ENCODE assay signal across 1 cellular context in genomic region chr17:72121164-72122001, GRCh38.
A peak's percentile ranks its signal among the peaks of the same experiment; 100 is the strongest.
TF ChIP-seq lines count a peak whose summit lies in the region.

No MANE protein-coding gene starts in this region.

TF ChIP-seq in HepG2, 621 proteins besides CTCF, POLR2A, EP300 and RAD21 (continued from another document and continues in another):
- TF ChIP-seq, protein P1, sequence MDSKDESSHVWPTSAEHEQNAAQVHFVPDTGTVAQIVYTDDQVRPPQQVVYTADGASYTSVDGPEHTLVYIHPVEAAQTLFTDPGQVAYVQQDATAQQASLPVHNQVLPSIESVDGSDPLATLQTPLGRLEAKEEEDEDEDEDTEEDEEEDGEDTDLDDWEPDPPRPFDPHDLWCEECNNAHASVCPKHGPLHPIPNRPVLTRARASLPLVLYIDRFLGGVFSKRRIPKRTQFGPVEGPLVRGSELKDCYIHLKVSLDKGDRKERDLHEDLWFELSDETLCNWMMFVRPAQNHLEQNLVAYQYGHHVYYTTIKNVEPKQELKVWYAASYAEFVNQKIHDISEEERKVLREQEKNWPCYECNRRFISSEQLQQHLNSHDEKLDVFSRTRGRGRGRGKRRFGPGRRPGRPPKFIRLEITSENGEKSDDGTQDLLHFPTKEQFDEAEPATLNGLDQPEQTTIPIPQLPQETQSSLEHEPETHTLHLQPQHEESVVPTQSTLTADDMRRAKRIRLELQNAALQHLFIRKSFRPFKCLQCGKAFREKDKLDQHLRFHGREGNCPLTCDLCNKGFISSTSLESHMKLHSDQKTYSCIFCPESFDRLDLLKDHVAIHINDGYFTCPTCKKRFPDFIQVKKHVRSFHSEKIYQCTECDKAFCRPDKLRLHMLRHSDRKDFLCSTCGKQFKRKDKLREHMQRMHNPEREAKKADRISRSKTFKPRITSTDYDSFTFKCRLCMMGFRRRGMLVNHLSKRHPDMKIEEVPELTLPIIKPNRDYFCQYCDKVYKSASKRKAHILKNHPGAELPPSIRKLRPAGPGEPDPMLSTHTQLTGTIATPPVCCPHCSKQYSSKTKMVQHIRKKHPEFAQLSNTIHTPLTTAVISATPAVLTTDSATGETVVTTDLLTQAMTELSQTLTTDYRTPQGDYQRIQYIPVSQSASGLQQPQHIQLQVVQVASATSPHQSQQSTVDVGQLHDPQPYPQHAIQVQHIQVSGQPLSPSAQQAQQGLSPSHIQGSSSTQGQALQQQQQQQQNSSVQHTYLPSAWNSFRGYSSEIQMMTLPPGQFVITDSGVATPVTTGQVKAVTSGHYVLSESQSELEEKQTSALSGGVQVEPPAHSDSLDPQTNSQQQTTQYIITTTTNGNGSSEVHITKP (CRISPR knock-in tag; IDR thresholded peaks at IDR 0.05; ENCODE audit: low read depth): no peak
- TF ChIP-seq ZNF7 (CRISPR knock-in tag; IDR thresholded peaks at IDR 0.05) (no peak), ZNF441 (CRISPR knock-in tag; IDR thresholded peaks at IDR 0.05; ENCODE audit: borderline replicate concordance) (no peak; the same call in 1 of the 2 replicates), JDP2 (CRISPR knock-in tag; IDR thresholded peaks at IDR 0.05; ENCODE audit: borderline replicate concordance) (no peak), ZFP41 (CRISPR knock-in tag; IDR thresholded peaks at IDR 0.05; ENCODE audit: borderline replicate concordance) (no peak), THYN1 (CRISPR knock-in tag; IDR thresholded peaks at IDR 0.05; ENCODE audit: borderline replicate concordance, low read depth) (no peak), MBD4 (IDR thresholded peaks at IDR 0.05; ENCODE audit: borderline replicate concordance, low read length) (no peak), DR1 (CRISPR knock-in tag; IDR thresholded peaks at IDR 0.05) (peak; percentile 11; the same call in 1 of the 2 replicates), SRSF4 (IDR thresholded peaks at IDR 0.05; ENCODE audit: low read depth, low read length, poor library complexity, severe bottlenecking) (peak; percentile 33), PBX3 (CRISPR knock-in tag; IDR thresholded peaks at IDR 0.05; ENCODE audit: borderline replicate concordance) (no peak), REST (IDR thresholded peaks at IDR 0.05; ENCODE audit: borderline replicate concordance in 1 of 2, low read depth in 1 of 2, low read length in 2 of 2) (no peak; a peak in 1 of 4 replicates), SP5 (CRISPR knock-in tag; IDR thresholded peaks at IDR 0.05; ENCODE audit: borderline replicate concordance, low read depth) (no peak), ZNF503 (CRISPR knock-in tag; IDR thresholded peaks at IDR 0.05) (0 out of 2 replicates have a peak, but pooled peaks have one; percentile 35), ZNF549 (CRISPR knock-in tag; IDR thresholded peaks at IDR 0.05) (no peak), NFAT5 (CRISPR knock-in tag; IDR thresholded peaks at IDR 0.05) (peak; percentile 73), GABPB1 (CRISPR knock-in tag; IDR thresholded peaks at IDR 0.05) (peak; percentile 73), STAT6 (CRISPR knock-in tag; IDR thresholded peaks at IDR 0.05; ENCODE audit: borderline replicate concordance) (no peak), ZNF709 (CRISPR knock-in tag; IDR thresholded peaks at IDR 0.05) (no peak; the same call in 1 of the 2 replicates), ZBTB3 (CRISPR knock-in tag; IDR thresholded peaks at IDR 0.05; ENCODE audit: borderline replicate concordance, low read depth) (no peak), ZNF160 (CRISPR knock-in tag; IDR thresholded peaks at IDR 0.05) (peak; percentile 45), KDM1A (CRISPR knock-in tag; IDR thresholded peaks at IDR 0.05) (no peak)
- TF ChIP-seq, protein P2, sequence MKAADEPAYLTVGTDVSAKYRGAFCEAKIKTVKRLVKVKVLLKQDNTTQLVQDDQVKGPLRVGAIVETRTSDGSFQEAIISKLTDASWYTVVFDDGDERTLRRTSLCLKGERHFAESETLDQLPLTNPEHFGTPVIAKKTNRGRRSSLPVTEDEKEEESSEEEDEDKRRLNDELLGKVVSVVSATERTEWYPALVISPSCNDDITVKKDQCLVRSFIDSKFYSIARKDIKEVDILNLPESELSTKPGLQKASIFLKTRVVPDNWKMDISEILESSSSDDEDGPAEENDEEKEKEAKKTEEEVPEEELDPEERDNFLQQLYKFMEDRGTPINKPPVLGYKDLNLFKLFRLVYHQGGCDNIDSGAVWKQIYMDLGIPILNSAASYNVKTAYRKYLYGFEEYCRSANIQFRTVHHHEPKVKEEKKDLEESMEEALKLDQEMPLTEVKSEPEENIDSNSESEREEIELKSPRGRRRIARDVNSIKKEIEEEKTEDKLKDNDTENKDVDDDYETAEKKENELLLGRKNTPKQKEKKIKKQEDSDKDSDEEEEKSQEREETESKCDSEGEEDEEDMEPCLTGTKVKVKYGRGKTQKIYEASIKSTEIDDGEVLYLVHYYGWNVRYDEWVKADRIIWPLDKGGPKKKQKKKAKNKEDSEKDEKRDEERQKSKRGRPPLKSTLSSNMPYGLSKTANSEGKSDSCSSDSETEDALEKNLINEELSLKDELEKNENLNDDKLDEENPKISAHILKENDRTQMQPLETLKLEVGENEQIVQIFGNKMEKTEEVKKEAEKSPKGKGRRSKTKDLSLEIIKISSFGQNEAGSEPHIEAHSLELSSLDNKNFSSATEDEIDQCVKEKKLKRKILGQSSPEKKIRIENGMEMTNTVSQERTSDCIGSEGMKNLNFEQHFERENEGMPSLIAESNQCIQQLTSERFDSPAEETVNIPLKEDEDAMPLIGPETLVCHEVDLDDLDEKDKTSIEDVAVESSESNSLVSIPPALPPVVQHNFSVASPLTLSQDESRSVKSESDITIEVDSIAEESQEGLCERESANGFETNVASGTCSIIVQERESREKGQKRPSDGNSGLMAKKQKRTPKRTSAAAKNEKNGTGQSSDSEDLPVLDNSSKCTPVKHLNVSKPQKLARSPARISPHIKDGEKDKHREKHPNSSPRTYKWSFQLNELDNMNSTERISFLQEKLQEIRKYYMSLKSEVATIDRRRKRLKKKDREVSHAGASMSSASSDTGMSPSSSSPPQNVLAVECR (CRISPR knock-in tag; IDR thresholded peaks at IDR 0.05; ENCODE audit: borderline replicate concordance): peak; percentile 79
